Comparison of ENCODE assay signal across 8 cellular contexts in the genomic region with DNA sequence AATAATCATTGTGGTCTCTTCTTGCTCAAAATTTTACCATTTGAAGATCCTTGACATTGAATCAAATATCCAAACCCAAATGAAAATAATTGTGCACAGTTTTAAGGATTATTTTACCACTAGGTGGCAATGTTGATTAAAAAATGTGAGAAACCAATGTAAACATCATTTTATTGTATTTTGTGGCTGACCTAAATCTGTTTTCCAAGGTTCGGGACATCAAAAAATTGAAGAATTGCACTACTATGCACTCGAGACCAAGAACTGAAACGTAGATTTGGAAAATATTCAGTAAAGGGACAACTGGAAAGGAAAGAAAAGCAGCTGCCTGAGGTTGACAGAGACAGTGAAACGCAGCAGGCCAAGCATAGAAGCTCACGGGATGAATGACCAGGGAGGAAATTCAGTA.
DNase-seq lines count a peak whose midpoint lies in the region; ATAC-seq and TF ChIP-seq lines count a peak whose summit lies in the region.

No MANE protein-coding gene starts in this region.

- DNase-seq in NCI-H82 (lab: John Stamatoyannopoulos, UW) (peak; percentile 39), NCI-H82 treated with DMSO at 0.1 percent for 48 hours (lab: John Stamatoyannopoulos, UW; ENCODE audit: unreplicated experiment) (no peak), NCI-H69 (lab: John Stamatoyannopoulos, UW) (peak; percentile 69), esophagus muscularis mucosa (ENCODE audit: extremely low spot score) (no peak), ovary (no peak)

- TF ChIP-seq EP300 in esophagus muscularis mucosa (IDR thresholded peaks at IDR 0.05) (no peak), ovary (IDR thresholded peaks at IDR 0.05) (no peak)

- H3K4me1 ChIP-seq in esophagus muscularis mucosa, result peaks cover 13 to 39% (median 16%) of the 10 kb centered on the region in 4 donors
- H3K4me1 ChIP-seq in ovary (ENCODE audit: insufficient read depth), result peaks cover 2% of the 10 kb centered on the region

- H3K27ac ChIP-seq in esophagus muscularis mucosa (replicated peaks in 1 of 4) (peak overlapping the region in 1 of 4 donors; percentile 32), ovary (no peak overlapping the region)

- TF ChIP-seq POLR2A in esophagus muscularis mucosa (IDR thresholded peaks at IDR 0.05; ENCODE audit: low read depth), result no peak
- no peak for TF ChIP-seq POLR2A in ovary (IDR thresholded peaks at IDR 0.05)

- intact Hi-C loops in esophagus muscularis mucosa (cut with DNase I) (loop anchor here (5.0 kb wide), 1 partner anchor 1981 kb away; no protein-coding TSS in a partner anchor), ovary (cut with DNase I) (no loop called here)

- no peak for ATAC-seq in HG03521 (IDR thresholded peaks at IDR 0.05; ENCODE audit: unreplicated experiment)
- no peak for ATAC-seq in HG03354 (IDR thresholded peaks at IDR 0.05; ENCODE audit: poor library complexity, severe bottlenecking, unreplicated experiment)
- ATAC-seq in HG02938 (IDR thresholded peaks at IDR 0.05; ENCODE audit: unreplicated experiment), result no peak

- WGBS in esophagus muscularis mucosa, result 15% methylated on average over 5 of the region's 5 CpGs
- WGBS in ovary, 3 donors, result 10 to 14% (median 14%) methylated on average over 5 of the region's 5 CpGs

- H3K27me3 ChIP-seq in esophagus muscularis mucosa, result no peaks in the 10 kb centered on the region
- H3K27me3 ChIP-seq in ovary, result no peaks in the 10 kb centered on the region

- TF ChIP-seq CTCF in esophagus muscularis mucosa (IDR thresholded peaks at IDR 0.05) (peak; percentile 55 to 68 (median 60)), ovary (IDR thresholded peaks at IDR 0.05) (peak in 2 of 3 donors; percentile 49 to 55)

- H3K4me3 ChIP-seq in esophagus muscularis mucosa (peak overlapping the region in 1 of 4 donors; percentile 13), ovary (no peak overlapping the region)

- H3K9me3 ChIP-seq in esophagus muscularis mucosa (no peaks in the 10 kb centered on the region), ovary (no peaks in the 10 kb centered on the region)

- H3K36me3 ChIP-seq in esophagus muscularis mucosa, result no peaks in the 10 kb centered on the region
- no peaks in the 10 kb centered on the region for H3K36me3 ChIP-seq in ovary

Comparison
In these comparisons a context has a peak if more than half of its experiments do, and no peak if none do; other contexts are left out.
1. DNase-seq: peak in NCI-H82 (single experiment) and NCI-H69 (single experiment); none in NCI-H82 treated with DMSO at 0.1 percent for 48 hours (single experiment), esophagus muscularis mucosa (single experiment) and ovary (0 of 5).